Comparison of ENCODE assay signal across 8 cellular contexts in genomic region chr1:168603501-168604107, GRCh38.
DNase-seq lines count a peak whose midpoint lies in the region; ATAC-seq and TF ChIP-seq lines count a peak whose summit lies in the region.

No MANE protein-coding gene starts in this region.

- ATAC-seq in HG02938 (IDR thresholded peaks at IDR 0.05; ENCODE audit: unreplicated experiment) = peak; percentile 64
- no peak for ATAC-seq in HG02588 (IDR thresholded peaks at IDR 0.05; ENCODE audit: unreplicated experiment)

- CTCF ChIA-PET in GM10248 (lab: Yijun Ruan, JAX) = interaction anchor here (0.6 to 3.4 kb wide), 24 partner anchors 10 to 1206 kb away, joined by 3 to 49 read pairs (median 4); partner anchors contain the start of gene CCDC181

- POLR2A ChIA-PET in GM10248 (lab: Yijun Ruan, JAX) = no interaction called here

- peak; percentile 69 for TF ChIP-seq CTCF in GM10248 (IDR thresholded peaks at IDR 0.05; ENCODE audit: control extremely low read depth, extremely low read depth, low read depth, missing control alignments)

- DNase-seq in GM10248 (ENCODE audit: extremely low spot score) = peak; percentile 67
- DNase-seq in NCI-H345 (lab: John Stamatoyannopoulos, UW) = peak; percentile 76
- DNase-seq in activated CD4-positive, CD25-positive, alpha-beta regulatory T cell treated with anti-CD3 and anti-CD28 coated beads, Interleukin-2, amount 50 U/mL, for 72 hours = peak; percentile 67
- DNase-seq in central memory CD4-positive, alpha-beta T cell = peak; percentile 51
- peak; percentile 41 for DNase-seq in kidney glomerular epithelial cell (lab: John Stamatoyannopoulos, UW)
- peak; percentile 76 for DNase-seq in stimulated activated CD4-positive, alpha-beta T cell treated with anti-CD3 and anti-CD28 coated beads, Interleukin-4, amount 100 ng/mL, for 1 hour
